ENCODE assay signal across 29 cellular contexts in genomic region chrX:147853701-147854100, GRCh38.
"Had no signal": no experiment of that assay in that cellular context is flagged by ENCODE, and none has a peak within 500 bp of the region (broad histone marks: within the 10 kb centered on the region; RNA-seq: fewer than 3 reads in every experiment).

No MANE protein-coding gene starts in this region.

- H3K27me3 ChIP-seq: Peyer's patch, SJCRH30 had no signal

- H3K27me3 Mint-ChIP-seq: activated CD8-positive, alpha-beta T cell treated with anti-CD3 and anti-CD28 coated beads for 36 hours had no signal

- H3K27ac ChIP-seq: adrenal gland, Peyer's patch, RWPE1, SJCRH30 had no signal

- DNase-seq: activated CD4-positive, alpha-beta T cell treated with anti-CD3 and anti-CD28 coated beads for 4 hours; activated CD8-positive, alpha-beta memory T cell treated with anti-CD3 and anti-CD28 coated beads, Interleukin-2, amount 50 U/mL, for 4 hours; activated CD8-positive, alpha-beta T cell treated with anti-CD3 and anti-CD28 coated beads for 36 hours; activated gamma-delta T cell treated with Interleukin-2 at 50 U/mL for 16 hours; activated naive CD4-positive, alpha-beta T cell treated with anti-CD3 and anti-CD28 coated beads, Interleukin-2, amount 50 U/mL, for 16 hours; activated naive CD8-positive, alpha-beta T cell treated with anti-CD3 and anti-CD28 coated beads, Interleukin-2, amount 10 ng/mL, durations not matched to agents 7 days and 5 days; activated T-cell treated with anti-CD3 and anti-CD28 coated beads, Interleukin-2, amount 50 U/mL, for 72 hours; adrenal gland; anterior cingulate cortex; cerebellar nuclear complex; NCI-H1092 treated with DMSO at 0.1 percent for 48 hours; NCI-H1417 treated with DMSO at 0.1 percent for 48 hours; NCI-H1694; NCI-H2029; NCI-H2107; NCI-H2171 treated with DMSO at 0.1 percent for 48 hours; NCI-H226; NCI-H510A; NCI-H526 treated with DMSO at 0.1 percent for 48 hours; NCI-H82; NK-92 treated with Interleukin-12 subunit alpha and Interleukin-12 subunit beta, amount 100 ng/mL, for 24 hours; Peyer's patch; Right ventricle myocardium superior had no signal

- H3K9me3 Mint-ChIP-seq: activated CD8-positive, alpha-beta T cell treated with anti-CD3 and anti-CD28 coated beads for 36 hours; activated naive CD8-positive, alpha-beta T cell treated with anti-CD3 and anti-CD28 coated beads, Interleukin-2, amount 10 ng/mL, durations not matched to agents 7 days and 5 days; activated T-cell treated with anti-CD3 and anti-CD28 coated beads, Interleukin-2, amount 50 U/mL, for 72 hours; activated T-helper 2 cell treated with anti-CD3 and anti-CD28 coated beads, Interferon-gamma antibody, Interleukin-2, Interleukin-4, amounts not matched to agents 10 μg/mL and 5 μg/mL and 100 μg/mL, durations not matched to agents 14 hours and 24 hours and 36 hours had no signal

- H3K4me1 ChIP-seq: adrenal gland, Peyer's patch had no signal

- H3K36me3 Mint-ChIP-seq: activated naive CD8-positive, alpha-beta T cell treated with anti-CD3 and anti-CD28 coated beads, Interleukin-2, amount 10 ng/mL, durations not matched to agents 7 days and 5 days had no signal

- H3K36me3 ChIP-seq: adrenal gland, Peyer's patch, SJCRH30 had no signal

- H3K9me3 ChIP-seq: adrenal gland, Peyer's patch, SJCRH30 had no signal

- ATAC-seq: activated CD4-positive, CD25-positive, alpha-beta regulatory T cell treated with anti-CD3 and anti-CD28 coated beads, Interleukin-2, amount 50 U/mL, for 24 hours; activated CD8-positive, alpha-beta T cell treated with anti-CD3 and anti-CD28 coated beads for 36 hours; activated T-cell treated with anti-CD3 and anti-CD28 coated beads, Interleukin-2, amount 50 U/mL, for 72 hours; SK-N-SH treated with all-trans-retinoic acid at 6 μM for 48 hours had no signal

- H3K4me3 Mint-ChIP-seq: activated CD8-positive, alpha-beta T cell treated with anti-CD3 and anti-CD28 coated beads for 36 hours; activated naive CD8-positive, alpha-beta T cell treated with anti-CD3 and anti-CD28 coated beads, Interleukin-2, amount 10 ng/mL, durations not matched to agents 7 days and 5 days; activated T-cell treated with anti-CD3 and anti-CD28 coated beads, Interleukin-2, amount 50 U/mL, for 72 hours; T-helper 1 cell treated with Interleukin-12 subunit alpha and Interleukin-12 subunit beta and Interleukin-4 antibody, amounts not matched to agents 30 μg/mL and 1 μg/mL, for 36 hours had no signal

- H3K4me3 ChIP-seq: adrenal gland, Peyer's patch, SJCRH30 had no signal

- H3K27ac Mint-ChIP-seq: activated CD8-positive, alpha-beta T cell treated with anti-CD3 and anti-CD28 coated beads for 36 hours; activated naive CD8-positive, alpha-beta T cell treated with anti-CD3 and anti-CD28 coated beads, Interleukin-2, amount 10 ng/mL, durations not matched to agents 7 days and 5 days; activated T-cell treated with anti-CD3 and anti-CD28 coated beads, Interleukin-2, amount 50 U/mL, for 72 hours; activated T-helper 2 cell treated with anti-CD3 and anti-CD28 coated beads, Interferon-gamma antibody, Interleukin-2, Interleukin-4, amounts not matched to agents 10 μg/mL and 5 μg/mL and 100 μg/mL, durations not matched to agents 14 hours and 24 hours and 36 hours; T-helper 1 cell treated with Interleukin-12 subunit alpha and Interleukin-12 subunit beta and Interleukin-4 antibody, amounts not matched to agents 30 μg/mL and 1 μg/mL, for 36 hours had no signal
